Comparison of ENCODE assay signal across 20 cellular contexts in the genomic region with DNA sequence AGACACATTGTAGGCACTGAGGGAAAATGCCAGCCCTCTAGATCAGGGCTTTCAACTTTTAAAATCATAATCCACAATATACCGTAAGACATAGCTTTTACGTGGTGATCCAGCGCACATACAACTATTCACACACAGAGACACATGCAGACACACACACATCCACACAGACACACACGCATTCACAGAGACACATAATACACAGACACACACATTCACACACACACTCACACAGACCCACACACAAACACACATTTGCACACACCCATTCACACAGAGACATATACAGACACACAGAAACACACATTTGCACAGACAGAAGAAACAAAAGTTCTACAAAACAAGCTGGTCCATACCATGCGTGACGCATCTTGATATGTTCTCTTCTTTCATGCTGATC.
"Had no signal": no experiment of that assay in that cellular context is flagged by ENCODE, and none has a peak within 500 bp of the region (broad histone marks: within the 10 kb centered on the region; RNA-seq: fewer than 3 reads in every experiment).

No MANE protein-coding gene starts in this region.

- FAIRE-seq: endothelial cell of umbilical vein had no signal

- H3K27ac ChIP-seq: colonic mucosa, hepatocyte, psoas muscle, spleen, uterus had no signal

- H3K9me3 Mint-ChIP-seq: endodermal cell; naive thymus-derived CD8-positive, alpha-beta T cell; stimulated activated memory B cell treated with anti-CD40 and anti-IgM and Interleukin-4, amounts not matched to agents 10 μg/mL and 1 μg/mL and 100 μg/mL, for 72 hours; stimulated activated naive CD8-positive, alpha-beta T cell treated with anti-CD3 and anti-CD28 coated beads, Interleukin-15, Interleukin-2, amounts not matched to agents 100 ng/mL and 50 ng/mL, for 24 hours had no signal

- DNase-seq: colonic mucosa; effector CD4-positive, alpha-beta T cell; erythroblast; foreskin melanocyte; mammary epithelial cell; mucosa of descending colon; naive thymus-derived CD8-positive, alpha-beta T cell; psoas muscle; retina; spleen; stimulated activated CD4-positive, alpha-beta T cell treated with anti-CD3 and anti-CD28 coated beads, Interleukin-15, amount 100 ng/mL, for 24 hours; stimulated activated CD4-positive, alpha-beta T cell treated with anti-CD3 and anti-CD28 coated beads, Interleukin-1b, Interleukin-23, amount 100 ng/mL, for 48 hours; stimulated activated CD4-positive, alpha-beta T cell treated with anti-CD3 and anti-CD28 coated beads, Interleukin-4, amount 100 ng/mL, for 24 hours; tibial artery had no signal

- H3K27me3 Mint-ChIP-seq: stimulated activated naive CD8-positive, alpha-beta T cell treated with anti-CD3 and anti-CD28 coated beads, Interleukin-15, Interleukin-2, amounts not matched to agents 100 ng/mL and 50 ng/mL, for 24 hours had no signal

- H2AFZ ChIP-seq: hepatocyte had no signal

- H3K27ac Mint-ChIP-seq: endodermal cell; stimulated activated memory B cell treated with anti-CD40 and anti-IgM and Interleukin-4, amounts not matched to agents 10 μg/mL and 1 μg/mL and 100 μg/mL, for 72 hours; stimulated activated naive CD8-positive, alpha-beta T cell treated with anti-CD3 and anti-CD28 coated beads, Interleukin-15, Interleukin-2, amounts not matched to agents 100 ng/mL and 50 ng/mL, for 24 hours had no signal

- H3K27me3 ChIP-seq: colonic mucosa, hepatocyte, spleen, tibial artery, uterus had no signal

- H3K36me3 ChIP-seq: colonic mucosa, spleen, tibial artery, uterus had no signal

- H3K4me2 ChIP-seq: hepatocyte had no signal

- ATAC-seq: mucosa of descending colon; naive thymus-derived CD8-positive, alpha-beta T cell; stimulated activated memory B cell treated with anti-CD40 and anti-IgM and Interleukin-4, amounts not matched to agents 10 μg/mL and 1 μg/mL and 100 μg/mL, for 72 hours had no signal

- H3K4me1 Mint-ChIP-seq: naive thymus-derived CD8-positive, alpha-beta T cell; stimulated activated memory B cell treated with anti-CD40 and anti-IgM and Interleukin-4, amounts not matched to agents 10 μg/mL and 1 μg/mL and 100 μg/mL, for 72 hours had no signal

- H3K9me3 ChIP-seq: colonic mucosa, mucosa of descending colon, psoas muscle, spleen, tibial artery, uterus had no signal

- H3K4me3 ChIP-seq: colonic mucosa, hepatocyte, mucosa of descending colon, psoas muscle, spleen, tibial artery, uterus had no signal

- H3K79me2 ChIP-seq: hepatocyte had no signal

- H3K4me1 ChIP-seq: colonic mucosa, uterus had no signal

- H3K36me3 Mint-ChIP-seq: naive thymus-derived CD8-positive, alpha-beta T cell; stimulated activated memory B cell treated with anti-CD40 and anti-IgM and Interleukin-4, amounts not matched to agents 10 μg/mL and 1 μg/mL and 100 μg/mL, for 72 hours had no signal

- H3K4me3 Mint-ChIP-seq: endodermal cell; naive thymus-derived CD8-positive, alpha-beta T cell; stimulated activated memory B cell treated with anti-CD40 and anti-IgM and Interleukin-4, amounts not matched to agents 10 μg/mL and 1 μg/mL and 100 μg/mL, for 72 hours; stimulated activated naive CD8-positive, alpha-beta T cell treated with anti-CD3 and anti-CD28 coated beads, Interleukin-15, Interleukin-2, amounts not matched to agents 100 ng/mL and 50 ng/mL, for 24 hours had no signal
